9 cellular contexts compared by ENCODE assay signal in genomic region chr14:63276492-63277342, GRCh38. TPM values are rescaled to one million over a fixed set of nuclear protein-coding genes. Genes with fewer than 3 reads are reported as not detected.
DNase-seq lines count a peak whose midpoint lies in the region; ATAC-seq and TF ChIP-seq lines count a peak whose summit lies in the region.
"Had no signal": no experiment of that assay in that cellular context is flagged by ENCODE, and none has a peak within 500 bp of the region (broad histone marks: within the 10 kb centered on the region; RNA-seq: fewer than 3 reads in every experiment).

No MANE protein-coding gene starts in this region.

- DNase-seq in COLO668 (lab: John Stamatoyannopoulos, UW; ENCODE audit: unreplicated experiment) (peak; percentile 37), dorsolateral prefrontal cortex (no peak), midbrain (lab: John Stamatoyannopoulos, UW) (peak; percentile 61)

- no peaks in the 10 kb centered on the region for H3K79me2 ChIP-seq in KMS-11 (ENCODE audit: insufficient read depth, low read depth)
- no peaks in the 10 kb centered on the region for H3K79me2 ChIP-seq in OCI-LY3 (ENCODE audit: low read length)

- H2AFZ ChIP-seq in KMS-11 (ENCODE audit: low read depth) (no peak overlapping the region), OCI-LY3 (ENCODE audit: low read depth, low read length) (no peak overlapping the region)

- peak; percentile 60 for ATAC-seq in GM19025 (IDR thresholded peaks at IDR 0.05; ENCODE audit: low read depth, unreplicated experiment)
- no peak for ATAC-seq in GM21529 (IDR thresholded peaks at IDR 0.05; ENCODE audit: unreplicated experiment)
- no peak for ATAC-seq in HG02840 (IDR thresholded peaks at IDR 0.05; ENCODE audit: low FRiP score, unreplicated experiment)

- intact Hi-C loops in dorsolateral prefrontal cortex (cut with DNase I) = loop anchor here (2.0 to 5.0 kb wide), 3 partner anchors 104 to 1114 kb away; no protein-coding TSS in a partner anchor

- H3K4me3 ChIP-seq in KMS-11 (IDR thresholded peaks at IDR 0.05; ENCODE audit: insufficient read depth, low read depth, low read length) (no peak overlapping the region), OCI-LY3 (ENCODE audit: low read length) (no peak overlapping the region), dorsolateral prefrontal cortex (no peak overlapping the region)

- no peaks in the 10 kb centered on the region for H3K4me1 ChIP-seq in KMS-11 (ENCODE audit: low read depth, poor library complexity, severe bottlenecking)
- H3K4me1 ChIP-seq in OCI-LY3 (ENCODE audit: low read length) = no peaks in the 10 kb centered on the region

- H4K20me1 ChIP-seq in KMS-11 (ENCODE audit: insufficient read depth) (no peaks in the 10 kb centered on the region), OCI-LY3 (ENCODE audit: insufficient read depth, low read length) (no peaks in the 10 kb centered on the region)

- no peaks in the 10 kb centered on the region for H3K9me3 ChIP-seq in OCI-LY3 (ENCODE audit: insufficient read depth, low read length)

- no peaks in the 10 kb centered on the region for H3K36me3 ChIP-seq in KMS-11 (ENCODE audit: insufficient read depth)
- no peaks in the 10 kb centered on the region for H3K36me3 ChIP-seq in OCI-LY3 (replicated peaks; ENCODE audit: low read depth, low read length)

- H3K9ac ChIP-seq in KMS-11 (no peak overlapping the region), OCI-LY3 (ENCODE audit: low read length) (no peak overlapping the region)

- TF ChIP-seq CTCF in KMS-11 (conservative IDR thresholded peaks at IDR 0.05; ENCODE audit: low read depth, low read length) = peak; percentile 75
- peak; percentile 90 for TF ChIP-seq CTCF in OCI-LY3 (IDR thresholded peaks at IDR 0.05; ENCODE audit: low read depth, low read length)
- peak; percentile 72 to 94 (median 86) for TF ChIP-seq CTCF in dorsolateral prefrontal cortex (IDR thresholded peaks at IDR 0.05 in 54 of 56, conservative IDR thresholded peaks at IDR 0.05 in 2 of 56; ENCODE audit: low read depth in 1 of 56, partially characterized antibody in 56 of 56)

- H3K4me2 ChIP-seq in KMS-11 = no peak overlapping the region
- no peak overlapping the region for H3K4me2 ChIP-seq in OCI-LY3 (ENCODE audit: low read length)

- no peaks in the 10 kb centered on the region for H3K27me3 ChIP-seq in KMS-11 (ENCODE audit: insufficient read depth, low read depth)
- H3K27me3 ChIP-seq in OCI-LY3 (ENCODE audit: low read depth, low read length) = no peaks in the 10 kb centered on the region
- H3K27me3 ChIP-seq in dorsolateral prefrontal cortex = no peaks in the 10 kb centered on the region

- no peak overlapping the region for H3K27ac ChIP-seq in KMS-11
- no peak overlapping the region for H3K27ac ChIP-seq in OCI-LY3 (ENCODE audit: low read length)
- H3K27ac ChIP-seq in dorsolateral prefrontal cortex = peak overlapping the region in 1 of 59 donors; percentile 37

RNA-seq across cellular contexts. Expression of gene GPHB5, which starts 42.0 kb away (rescaled TPM):
- 1 to 10 TPM in 3 of 120 experiments, not detected in 117; 1.1 to 1.5 (median 1.1) TPM for total RNA-seq in dorsolateral prefrontal cortex
- total RNA-seq: mononuclear cell had no signal

Comparison
In these comparisons a context has a peak if more than half of its experiments do, and no peak if none do; other contexts are left out.
1. DNase-seq: peak in COLO668 (single experiment) and midbrain (single experiment); none in dorsolateral prefrontal cortex (0 of 10).
2. Peak in every context shown above with its lines, with median percentiles within 50 percentile points of each other: CTCF ChIP-seq.